1 cellular context compared by ENCODE assay signal in genomic region chr15:45441686-45442085, GRCh38.
TF ChIP-seq lines count a peak whose summit lies in the region.

No MANE protein-coding gene starts in this region.

TF ChIP-seq in endothelial cell of umbilical vein, 7 proteins besides CTCF, POLR2A, EP300 and RAD21:
- TF ChIP-seq FOS (IDR thresholded peaks at IDR 0.05; ENCODE audit: borderline replicate concordance, insufficient read depth, low read length) (no peak), GATA2 (IDR thresholded peaks at IDR 0.05; ENCODE audit: insufficient read depth, insufficient read length, low read depth, low read length) (no peak), MYC (IDR thresholded peaks at IDR 0.05; ENCODE audit: low read depth, low read length) (no peak), POLR2AphosphoS5 (IDR thresholded peaks at IDR 0.05; ENCODE audit: insufficient read depth, low read depth, low read length) (no peak), EZH2 (IDR thresholded peaks at IDR 0.05; ENCODE audit: borderline replicate concordance, low read depth, low read length, severe bottlenecking) (no peak), MAX (IDR thresholded peaks at IDR 0.05; ENCODE audit: insufficient read depth, insufficient read length) (no peak), JUN (IDR thresholded peaks at IDR 0.05; ENCODE audit: borderline replicate concordance, insufficient read depth, insufficient read length, low read depth) (no peak)
